ENCODE assay signal across 26 cellular contexts in genomic region chr7:26162431-26162830, GRCh38.
"Had no signal": no experiment of that assay in that cellular context is flagged by ENCODE, and none has a peak within 500 bp of the region (broad histone marks: within the 10 kb centered on the region; RNA-seq: fewer than 3 reads in every experiment).

No MANE protein-coding gene starts in this region.

- H3K27ac ChIP-seq: coronary artery, esophagus squamous epithelium, heart right ventricle, left lung, neural progenitor cell, parathyroid adenoma, right lobe of liver, thoracic aorta, tibial nerve, upper lobe of left lung had no signal

- H3K27me3 Mint-ChIP-seq: effector memory CD8-positive, alpha-beta T cell; naive thymus-derived CD4-positive, alpha-beta T cell; progenitor cell of endocrine pancreas had no signal

- H3K4me2 ChIP-seq: neural progenitor cell had no signal

- H3K36me3 Mint-ChIP-seq: mesothelial cell of epicardium, neural progenitor cell had no signal

- H3K27ac Mint-ChIP-seq: mesothelial cell of epicardium; nephron; neural progenitor cell; progenitor cell of endocrine pancreas; stimulated activated effector memory CD8-positive, alpha-beta T cell treated with anti-CD3 and anti-CD28 coated beads, Interleukin-12 subunit alpha, Interleukin-12 subunit beta, amount 100 ng/mL, for 72 hours had no signal

- H3K4me1 ChIP-seq: left lung, neural progenitor cell, parathyroid adenoma had no signal

- H3K27me3 ChIP-seq: esophagus squamous epithelium, left lung, neural progenitor cell, right lobe of liver, tibial nerve, upper lobe of left lung had no signal

- H3K79me2 ChIP-seq: parathyroid adenoma had no signal

- H3K9me3 ChIP-seq: esophagus squamous epithelium, mucosa of descending colon, right lobe of liver, thoracic aorta, tibial nerve, upper lobe of left lung had no signal

- H3K4me3 Mint-ChIP-seq: effector memory CD8-positive, alpha-beta T cell; mesothelial cell of epicardium; naive thymus-derived CD4-positive, alpha-beta T cell; nephron; neural progenitor cell; stimulated activated effector memory CD8-positive, alpha-beta T cell treated with anti-CD3 and anti-CD28 coated beads, Interleukin-12 subunit alpha, Interleukin-12 subunit beta, amount 100 ng/mL, for 72 hours had no signal

- DNase-seq: effector memory CD8-positive, alpha-beta T cell; erythroblast; esophagus squamous epithelium; foreskin melanocyte; glutamatergic neuron; heart right ventricle; hippocampal formation; left cardiac atrium; left lung; mesenchymal stem cell; mucosa of descending colon; naive thymus-derived CD4-positive, alpha-beta T cell; right lobe of liver; stimulated activated CD4-positive, alpha-beta T cell treated with anti-CD3 and anti-CD28 coated beads, Interleukin-2, amount 100 ng/mL, for 24 hours; stimulated activated CD4-positive, alpha-beta T cell treated with anti-CD3 and anti-CD28 coated beads, Interleukin-4, amount 100 ng/mL, for 24 hours; stimulated activated naive CD4-positive, alpha-beta T cell treated with Interleukin-2 at 50 U/mL for 16 hours; upper lobe of left lung had no signal

- H3K4me3 ChIP-seq: coronary artery, esophagus squamous epithelium, heart right ventricle, left lung, mucosa of descending colon, neural progenitor cell, right lobe of liver, thoracic aorta, tibial nerve, upper lobe of left lung had no signal

- ATAC-seq: effector memory CD8-positive, alpha-beta T cell; heart right ventricle; left cardiac atrium; left lung; mucosa of descending colon; naive thymus-derived CD4-positive, alpha-beta T cell; right lobe of liver; stimulated activated effector memory CD8-positive, alpha-beta T cell treated with anti-CD3 and anti-CD28 coated beads, Interleukin-12 subunit alpha, Interleukin-12 subunit beta, amount 100 ng/mL, for 72 hours had no signal

- H3K36me3 ChIP-seq: esophagus squamous epithelium, heart right ventricle, left lung, neural progenitor cell, right lobe of liver, thoracic aorta, upper lobe of left lung had no signal

- H3K9ac ChIP-seq: neural progenitor cell, parathyroid adenoma had no signal

- H3K9me3 Mint-ChIP-seq: effector memory CD8-positive, alpha-beta T cell; mesothelial cell of epicardium; nephron; neural progenitor cell; stimulated activated effector memory CD8-positive, alpha-beta T cell treated with anti-CD3 and anti-CD28 coated beads, Interleukin-12 subunit alpha, Interleukin-12 subunit beta, amount 100 ng/mL, for 72 hours had no signal

- H2AFZ ChIP-seq: neural progenitor cell, parathyroid adenoma had no signal
